ENCODE assay signal across 19 cellular contexts in genomic region chr2:133892352-133892913, GRCh38.
DNase-seq lines count a peak whose midpoint lies in the region; ATAC-seq and TF ChIP-seq lines count a peak whose summit lies in the region.
"Had no signal": no experiment of that assay in that cellular context is flagged by ENCODE, and none has a peak within 500 bp of the region (broad histone marks: within the 10 kb centered on the region; RNA-seq: fewer than 3 reads in every experiment).

No MANE protein-coding gene starts in this region.

- H2AFZ ChIP-seq in DND-41 (ENCODE audit: low read depth, low read length): no peak overlapping the region

- peaks cover 5% of the 10 kb centered on the region for H3K27me3 Mint-ChIP-seq in activated CD4-positive, alpha-beta T cell treated with anti-CD3 and anti-CD28 coated beads, Interleukin-2, amount 10 ng/mL, durations not matched to agents 24 days and 14 days

- no peak overlapping the region for H3K4me3 Mint-ChIP-seq in activated CD4-positive, alpha-beta T cell treated with anti-CD3 and anti-CD28 coated beads, Interleukin-2, amount 10 ng/mL, durations not matched to agents 24 days and 14 days
- H3K4me3 Mint-ChIP-seq: CD4-positive, alpha-beta T cell; HFFc6 had no signal

- H3K9me3 ChIP-seq in DND-41 (ENCODE audit: insufficient read depth, low read length, severe bottlenecking): peaks cover 6% of the 10 kb centered on the region
- H3K9me3 ChIP-seq: A549 had no signal

- TF ChIP-seq CTCF in DND-41 (IDR thresholded peaks at IDR 0.05; ENCODE audit: borderline replicate concordance, extremely low read depth, low read length, poor library complexity, severe bottlenecking) (no peak), NB4 (IDR thresholded peaks at IDR 0.05; ENCODE audit: low read depth, low read length) (no peak)

- no peaks in the 10 kb centered on the region for H3K27me3 ChIP-seq in DND-41 (ENCODE audit: insufficient read depth, low read length, poor library complexity)

- no peaks in the 10 kb centered on the region for H3K9me3 Mint-ChIP-seq in activated CD4-positive, alpha-beta T cell treated with anti-CD3 and anti-CD28 coated beads, Interleukin-2, amount 10 ng/mL, durations not matched to agents 24 days and 14 days

- ATAC-seq in DND-41 (ENCODE audit: insufficient read depth, low read depth) (peak; percentile 73; the same call in 2 of the 3 replicates), HG03108 (IDR thresholded peaks at IDR 0.05; ENCODE audit: unreplicated experiment) (no peak), HG02938 (IDR thresholded peaks at IDR 0.05; ENCODE audit: unreplicated experiment) (no peak)
- ATAC-seq: A549, HCT116, HepG2 had no signal

- no peaks in the 10 kb centered on the region for H3K36me3 ChIP-seq in DND-41 (ENCODE audit: insufficient read depth, low read length)

- intact Hi-C loops in activated CD4-positive, alpha-beta T cell treated with anti-CD3 and anti-CD28 coated beads, Interleukin-2, amount 10 ng/mL, durations not matched to agents 24 days and 14 days (cut with micrococcal nuclease): no loop called here
- intact Hi-C loops in posterior vena cava (cut with DNase I): no loop called here

- H3K4me2 ChIP-seq in DND-41 (ENCODE audit: insufficient read depth, low read length): no peak overlapping the region
- H3K4me2 ChIP-seq: A549 had no signal

- peaks cover 8% of the 10 kb centered on the region; the same call in 1 of the 2 replicates for H3K4me1 ChIP-seq in DND-41 (ENCODE audit: insufficient read depth, low read length)
- H3K4me1 ChIP-seq: A549 had no signal

- no peaks in the 10 kb centered on the region for H3K36me3 Mint-ChIP-seq in activated CD4-positive, alpha-beta T cell treated with anti-CD3 and anti-CD28 coated beads, Interleukin-2, amount 10 ng/mL, durations not matched to agents 24 days and 14 days (ENCODE audit: low read depth)

- no peak overlapping the region for H3K4me3 ChIP-seq in DND-41 (ENCODE audit: low read depth in 1 of 2, low read length in 2 of 2)
- no peak overlapping the region for H3K4me3 ChIP-seq in NB4 (ENCODE audit: low read depth, low read length)
- H3K4me3 ChIP-seq: A549 had no signal

- H3K27ac Mint-ChIP-seq in activated CD4-positive, alpha-beta T cell treated with anti-CD3 and anti-CD28 coated beads, Interleukin-2, amount 10 ng/mL, durations not matched to agents 24 days and 14 days: no peak overlapping the region
- H3K27ac Mint-ChIP-seq: CD4-positive, alpha-beta T cell; HFFc6 had no signal

- H3K4me1 Mint-ChIP-seq in activated CD4-positive, alpha-beta T cell treated with anti-CD3 and anti-CD28 coated beads, Interleukin-2, amount 10 ng/mL, durations not matched to agents 24 days and 14 days: no peaks in the 10 kb centered on the region

- H4K20me1 ChIP-seq in DND-41 (ENCODE audit: insufficient read depth, low read length): no peaks in the 10 kb centered on the region

- TF ChIP-seq POLR2A in NB4 (IDR thresholded peaks at IDR 0.05; ENCODE audit: extremely low read depth, insufficient read length): no peak

- no peak overlapping the region for H3K27ac ChIP-seq in DND-41 (ENCODE audit: low read length)
- H3K27ac ChIP-seq: 22Rv1, A549, C4-2B had no signal

- no peak overlapping the region for H3K9ac ChIP-seq in DND-41 (ENCODE audit: low read depth, low read length)

- H3K79me2 ChIP-seq in DND-41 (ENCODE audit: insufficient read depth, low read length): no peaks in the 10 kb centered on the region

- peak; percentile 24 for DNase-seq in activated CD4-positive, alpha-beta T cell treated with anti-CD3 and anti-CD28 coated beads, Interleukin-2, amount 10 ng/mL, durations not matched to agents 24 days and 14 days
- no peak for DNase-seq in activated CD4-positive, alpha-beta T cell treated with anti-CD3 and anti-CD28 coated beads for 1 hour
- DNase-seq in DND-41: peak; percentile 46
- DNase-seq in NB4 (ENCODE audit: low read depth): peak; percentile 7
- DNase-seq in posterior vena cava (ENCODE audit: low spot score): peak; percentile 83
- DNase-seq: AML-193; Caco-2; CD4-positive, alpha-beta T cell; GDM1; GOT3; H7; HFFc6 had no signal
